1 cellular context compared by ENCODE assay signal in genomic region chr16:73703891-73704290, GRCh38.
TF ChIP-seq lines count a peak whose summit lies in the region.

No MANE protein-coding gene starts in this region.

TF ChIP-seq in GM23338, 12 proteins besides CTCF, POLR2A, EP300 and RAD21 (continued from another document):
- TF ChIP-seq, protein P1, sequence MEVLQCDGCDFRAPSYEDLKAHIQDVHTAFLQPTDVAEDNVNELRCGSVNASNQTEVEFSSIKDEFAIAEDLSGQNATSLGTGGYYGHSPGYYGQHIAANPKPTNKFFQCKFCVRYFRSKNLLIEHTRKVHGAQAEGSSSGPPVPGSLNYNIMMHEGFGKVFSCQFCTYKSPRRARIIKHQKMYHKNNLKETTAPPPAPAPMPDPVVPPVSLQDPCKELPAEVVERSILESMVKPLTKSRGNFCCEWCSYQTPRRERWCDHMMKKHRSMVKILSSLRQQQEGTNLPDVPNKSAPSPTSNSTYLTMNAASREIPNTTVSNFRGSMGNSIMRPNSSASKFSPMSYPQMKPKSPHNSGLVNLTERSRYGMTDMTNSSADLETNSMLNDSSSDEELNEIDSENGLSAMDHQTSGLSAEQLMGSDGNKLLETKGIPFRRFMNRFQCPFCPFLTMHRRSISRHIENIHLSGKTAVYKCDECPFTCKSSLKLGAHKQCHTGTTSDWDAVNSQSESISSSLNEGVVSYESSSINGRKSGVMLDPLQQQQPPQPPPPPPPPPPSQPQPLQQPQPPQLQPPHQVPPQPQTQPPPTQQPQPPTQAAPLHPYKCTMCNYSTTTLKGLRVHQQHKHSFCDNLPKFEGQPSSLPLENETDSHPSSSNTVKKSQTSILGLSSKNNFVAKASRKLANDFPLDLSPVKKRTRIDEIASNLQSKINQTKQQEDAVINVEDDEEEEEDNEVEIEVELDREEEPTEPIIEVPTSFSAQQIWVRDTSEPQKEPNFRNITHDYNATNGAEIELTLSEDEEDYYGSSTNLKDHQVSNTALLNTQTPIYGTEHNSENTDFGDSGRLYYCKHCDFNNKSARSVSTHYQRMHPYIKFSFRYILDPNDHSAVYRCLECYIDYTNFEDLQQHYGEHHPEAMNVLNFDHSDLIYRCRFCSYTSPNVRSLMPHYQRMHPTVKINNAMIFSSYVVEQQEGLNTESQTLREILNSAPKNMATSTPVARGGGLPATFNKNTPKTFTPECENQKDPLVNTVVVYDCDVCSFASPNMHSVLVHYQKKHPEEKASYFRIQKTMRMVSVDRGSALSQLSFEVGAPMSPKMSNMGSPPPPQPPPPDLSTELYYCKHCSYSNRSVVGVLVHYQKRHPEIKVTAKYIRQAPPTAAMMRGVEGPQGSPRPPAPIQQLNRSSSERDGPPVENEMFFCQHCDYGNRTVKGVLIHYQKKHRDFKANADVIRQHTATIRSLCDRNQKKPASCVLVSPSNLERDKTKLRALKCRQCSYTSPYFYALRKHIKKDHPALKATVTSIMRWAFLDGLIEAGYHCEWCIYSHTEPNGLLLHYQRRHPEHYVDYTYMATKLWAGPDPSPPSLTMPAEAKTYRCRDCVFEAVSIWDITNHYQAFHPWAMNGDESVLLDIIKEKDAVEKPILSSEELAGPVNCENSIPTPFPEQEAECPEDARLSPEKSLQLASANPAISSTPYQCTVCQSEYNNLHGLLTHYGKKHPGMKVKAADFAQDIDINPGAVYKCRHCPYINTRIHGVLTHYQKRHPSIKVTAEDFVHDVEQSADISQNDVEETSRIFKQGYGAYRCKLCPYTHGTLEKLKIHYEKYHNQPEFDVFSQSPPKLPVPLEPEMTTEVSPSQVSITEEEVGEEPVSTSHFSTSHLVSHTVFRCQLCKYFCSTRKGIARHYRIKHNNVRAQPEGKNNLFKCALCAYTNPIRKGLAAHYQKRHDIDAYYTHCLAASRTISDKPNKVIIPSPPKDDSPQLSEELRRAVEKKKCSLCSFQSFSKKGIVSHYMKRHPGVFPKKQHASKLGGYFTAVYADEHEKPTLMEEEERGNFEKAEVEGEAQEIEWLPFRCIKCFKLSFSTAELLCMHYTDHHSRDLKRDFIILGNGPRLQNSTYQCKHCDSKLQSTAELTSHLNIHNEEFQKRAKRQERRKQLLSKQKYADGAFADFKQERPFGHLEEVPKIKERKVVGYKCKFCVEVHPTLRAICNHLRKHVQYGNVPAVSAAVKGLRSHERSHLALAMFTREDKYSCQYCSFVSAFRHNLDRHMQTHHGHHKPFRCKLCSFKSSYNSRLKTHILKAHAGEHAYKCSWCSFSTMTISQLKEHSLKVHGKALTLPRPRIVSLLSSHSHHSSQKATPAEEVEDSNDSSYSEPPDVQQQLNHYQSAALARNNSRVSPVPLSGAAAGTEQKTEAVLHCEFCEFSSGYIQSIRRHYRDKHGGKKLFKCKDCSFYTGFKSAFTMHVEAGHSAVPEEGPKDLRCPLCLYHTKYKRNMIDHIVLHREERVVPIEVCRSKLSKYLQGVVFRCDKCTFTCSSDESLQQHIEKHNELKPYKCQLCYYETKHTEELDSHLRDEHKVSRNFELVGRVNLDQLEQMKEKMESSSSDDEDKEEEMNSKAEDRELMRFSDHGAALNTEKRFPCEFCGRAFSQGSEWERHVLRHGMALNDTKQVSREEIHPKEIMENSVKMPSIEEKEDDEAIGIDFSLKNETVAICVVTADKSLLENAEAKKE (CRISPR knock-in tag; IDR thresholded peaks at IDR 0.05) = no peak
- no peak for TF ChIP-seq EZH2 (IDR thresholded peaks at IDR 0.05; ENCODE audit: low read depth, unreplicated experiment)
- no peak for TF ChIP-seq ZNF331 (CRISPR knock-in tag; IDR thresholded peaks at IDR 0.05; ENCODE audit: low read depth)
- TF ChIP-seq, protein P2, sequence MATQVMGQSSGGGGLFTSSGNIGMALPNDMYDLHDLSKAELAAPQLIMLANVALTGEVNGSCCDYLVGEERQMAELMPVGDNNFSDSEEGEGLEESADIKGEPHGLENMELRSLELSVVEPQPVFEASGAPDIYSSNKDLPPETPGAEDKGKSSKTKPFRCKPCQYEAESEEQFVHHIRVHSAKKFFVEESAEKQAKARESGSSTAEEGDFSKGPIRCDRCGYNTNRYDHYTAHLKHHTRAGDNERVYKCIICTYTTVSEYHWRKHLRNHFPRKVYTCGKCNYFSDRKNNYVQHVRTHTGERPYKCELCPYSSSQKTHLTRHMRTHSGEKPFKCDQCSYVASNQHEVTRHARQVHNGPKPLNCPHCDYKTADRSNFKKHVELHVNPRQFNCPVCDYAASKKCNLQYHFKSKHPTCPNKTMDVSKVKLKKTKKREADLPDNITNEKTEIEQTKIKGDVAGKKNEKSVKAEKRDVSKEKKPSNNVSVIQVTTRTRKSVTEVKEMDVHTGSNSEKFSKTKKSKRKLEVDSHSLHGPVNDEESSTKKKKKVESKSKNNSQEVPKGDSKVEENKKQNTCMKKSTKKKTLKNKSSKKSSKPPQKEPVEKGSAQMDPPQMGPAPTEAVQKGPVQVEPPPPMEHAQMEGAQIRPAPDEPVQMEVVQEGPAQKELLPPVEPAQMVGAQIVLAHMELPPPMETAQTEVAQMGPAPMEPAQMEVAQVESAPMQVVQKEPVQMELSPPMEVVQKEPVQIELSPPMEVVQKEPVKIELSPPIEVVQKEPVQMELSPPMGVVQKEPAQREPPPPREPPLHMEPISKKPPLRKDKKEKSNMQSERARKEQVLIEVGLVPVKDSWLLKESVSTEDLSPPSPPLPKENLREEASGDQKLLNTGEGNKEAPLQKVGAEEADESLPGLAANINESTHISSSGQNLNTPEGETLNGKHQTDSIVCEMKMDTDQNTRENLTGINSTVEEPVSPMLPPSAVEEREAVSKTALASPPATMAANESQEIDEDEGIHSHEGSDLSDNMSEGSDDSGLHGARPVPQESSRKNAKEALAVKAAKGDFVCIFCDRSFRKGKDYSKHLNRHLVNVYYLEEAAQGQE (IDR thresholded peaks at IDR 0.05; ENCODE audit: unreplicated experiment) = no peak
- TF ChIP-seq NANOG (IDR thresholded peaks at IDR 0.05; ENCODE audit: borderline replicate concordance) = no peak
- TF ChIP-seq CREB1 (CRISPR knock-in tag; IDR thresholded peaks at IDR 0.05; ENCODE audit: low read depth) = no peak
- no peak for TF ChIP-seq EZH2phosphoT487 (IDR thresholded peaks at IDR 0.05; ENCODE audit: unreplicated experiment)
- TF ChIP-seq ZNF114 (CRISPR knock-in tag; IDR thresholded peaks at IDR 0.05) = no peak
